Comparison of ENCODE assay signal across 1 cellular context in genomic region chr12:48311313-48311712, GRCh38.
TF ChIP-seq lines count a peak whose summit lies in the region.

No MANE protein-coding gene starts in this region.

TF ChIP-seq in K562, 482 proteins besides CTCF, POLR2A, EP300 and RAD21 (continued from another document and continues in another):
- no peak for TF ChIP-seq ZBTB33 (CRISPR knock-in tag; IDR thresholded peaks at IDR 0.05)
- TF ChIP-seq FOXJ2 (tag; IDR thresholded peaks at IDR 0.05): no peak
- peak; percentile 85 for TF ChIP-seq DPF2 (IDR thresholded peaks at IDR 0.05)
- peak; percentile 82 for TF ChIP-seq ARID1B (IDR thresholded peaks at IDR 0.05)
- no peak for TF ChIP-seq MTA1 (IDR thresholded peaks at IDR 0.05; ENCODE audit: borderline replicate concordance)
- 0 out of 4 replicates have a peak, but pooled peaks of 1 of the 2 experiments have one; percentile 15 for TF ChIP-seq MNT (conservative IDR thresholded peaks at IDR 0.05)
- TF ChIP-seq ZNF146 (CRISPR knock-in tag; IDR thresholded peaks at IDR 0.05; ENCODE audit: unreplicated experiment): no peak
- peak; percentile 28 to 53; a peak in 1 of 4 replicates for TF ChIP-seq NRF1 (conservative IDR thresholded peaks at IDR 0.05 in 1 of 2, IDR thresholded peaks at IDR 0.05 in 1 of 2)
- TF ChIP-seq TAF7 (tag; IDR thresholded peaks at IDR 0.05): no peak
- TF ChIP-seq DNMT1 (IDR thresholded peaks at IDR 0.05): no peak
- TF ChIP-seq CREM (IDR thresholded peaks at IDR 0.05; ENCODE audit: low read depth): peak; percentile 59; the same call in 1 of the 2 replicates
- no peak for TF ChIP-seq ZNF121 (CRISPR knock-in tag; conservative IDR thresholded peaks at IDR 0.05)
- TF ChIP-seq RBM34 (IDR thresholded peaks at IDR 0.05; ENCODE audit: borderline replicate concordance, insufficient read depth, low read length): no peak
- TF ChIP-seq PURB (CRISPR knock-in tag; IDR thresholded peaks at IDR 0.05; ENCODE audit: low read depth): no peak
- TF ChIP-seq TAL1 (IDR thresholded peaks at IDR 0.05): peak; percentile 66
- TF ChIP-seq ZNF445 (CRISPR knock-in tag; IDR thresholded peaks at IDR 0.05; ENCODE audit: low read depth): no peak
- no peak for TF ChIP-seq ZNF551 (CRISPR knock-in tag; IDR thresholded peaks at IDR 0.05)
- TF ChIP-seq ZNF639 (CRISPR knock-in tag; conservative IDR thresholded peaks at IDR 0.05 in 1 of 2, IDR thresholded peaks at IDR 0.05 in 1 of 2): peak in 1 of 2 experiments; percentile 43; a peak in 1 of 4 replicates
- no peak for TF ChIP-seq RBM15 (IDR thresholded peaks at IDR 0.05; ENCODE audit: insufficient read depth, low read length)
- TF ChIP-seq ZNF584 (CRISPR knock-in tag; IDR thresholded peaks at IDR 0.05; ENCODE audit: low read depth): 0 out of 2 replicates have a peak, but pooled peaks have one; percentile 35
- peak; percentile 48; the same call in 1 of the 2 replicates for TF ChIP-seq GABPA (tag; conservative IDR thresholded peaks at IDR 0.05; ENCODE audit: low read depth)
- TF ChIP-seq TRIM24 (IDR thresholded peaks at IDR 0.05): 0 out of 4 replicates have a peak, but pooled peaks of 1 of the 2 experiments have one; percentile 8
- TF ChIP-seq NFYB (IDR thresholded peaks at IDR 0.05; ENCODE audit: extremely low read depth, insufficient read length): no peak
- TF ChIP-seq ZMIZ1 (IDR thresholded peaks at IDR 0.05; ENCODE audit: low read depth in 2 of 2, low read length in 2 of 2): 0 out of 4 replicates have a peak, but pooled peaks of 1 of the 2 experiments have one; percentile 44
- TF ChIP-seq CHD2 (IDR thresholded peaks at IDR 0.05; ENCODE audit: low read depth, low read length): no peak
- TF ChIP-seq ZNF12 (CRISPR knock-in tag; IDR thresholded peaks at IDR 0.05): no peak
- TF ChIP-seq POLR2G (IDR thresholded peaks at IDR 0.05; ENCODE audit: low read depth, low read length): no peak
- no peak for TF ChIP-seq RBM22 (IDR thresholded peaks at IDR 0.05; ENCODE audit: low read depth, low read length, poor library complexity, severe bottlenecking)
- no peak for TF ChIP-seq CHAMP1 (IDR thresholded peaks at IDR 0.05)
- TF ChIP-seq KLF16 (IDR thresholded peaks at IDR 0.05): peak; percentile 76
- TF ChIP-seq ZNF76 (CRISPR knock-in tag; IDR thresholded peaks at IDR 0.05; ENCODE audit: borderline replicate concordance): no peak
- TF ChIP-seq E4F1 (CRISPR knock-in tag; IDR thresholded peaks at IDR 0.05; ENCODE audit: borderline replicate concordance): no peak
- peak; percentile 52; the same call in 1 of the 2 replicates for TF ChIP-seq ZBTB7A (IDR thresholded peaks at IDR 0.05; ENCODE audit: borderline replicate concordance, control insufficient read depth, low read depth, low read length)
- no peak for TF ChIP-seq MBD1 (CRISPR knock-in tag; IDR thresholded peaks at IDR 0.05)
- TF ChIP-seq NUFIP1 (IDR thresholded peaks at IDR 0.05; ENCODE audit: partially characterized antibody): no peak
- no peak for TF ChIP-seq NBN (IDR thresholded peaks at IDR 0.05; ENCODE audit: low read depth)
- TF ChIP-seq NCOA1 (IDR thresholded peaks at IDR 0.05; ENCODE audit: low read depth): peak; percentile 55; the same call in 1 of the 2 replicates
- no peak for TF ChIP-seq ZNF444 (CRISPR knock-in tag; IDR thresholded peaks at IDR 0.05)
- TF ChIP-seq NR2C2 (CRISPR knock-in tag; IDR thresholded peaks at IDR 0.05): no peak
- peak; percentile 23; the same call in 1 of the 2 replicates for TF ChIP-seq NR2C2 (tag; IDR thresholded peaks at IDR 0.05)
- no peak for TF ChIP-seq ZBTB9 (CRISPR knock-in tag; IDR thresholded peaks at IDR 0.05)
- TF ChIP-seq TCF3 (CRISPR knock-in tag; IDR thresholded peaks at IDR 0.05): peak; percentile 53; the same call in 1 of the 2 replicates
- no peak for TF ChIP-seq MCM5 (IDR thresholded peaks at IDR 0.05; ENCODE audit: low read depth)
- no peak for TF ChIP-seq POU5F1 (IDR thresholded peaks at IDR 0.05; ENCODE audit: borderline replicate concordance, low read depth, low read length, partially characterized antibody)
- TF ChIP-seq PHB (CRISPR knock-in tag; IDR thresholded peaks at IDR 0.05): no peak
- peak; percentile 89 for TF ChIP-seq ETV1 (tag; conservative IDR thresholded peaks at IDR 0.05; ENCODE audit: low read depth)
- 0 out of 2 replicates have a peak, but pooled peaks have one; percentile 45 for TF ChIP-seq ZNF395 (CRISPR knock-in tag; IDR thresholded peaks at IDR 0.05)
